Comparison of ENCODE assay signal across 9 cellular contexts in the genomic region with DNA sequence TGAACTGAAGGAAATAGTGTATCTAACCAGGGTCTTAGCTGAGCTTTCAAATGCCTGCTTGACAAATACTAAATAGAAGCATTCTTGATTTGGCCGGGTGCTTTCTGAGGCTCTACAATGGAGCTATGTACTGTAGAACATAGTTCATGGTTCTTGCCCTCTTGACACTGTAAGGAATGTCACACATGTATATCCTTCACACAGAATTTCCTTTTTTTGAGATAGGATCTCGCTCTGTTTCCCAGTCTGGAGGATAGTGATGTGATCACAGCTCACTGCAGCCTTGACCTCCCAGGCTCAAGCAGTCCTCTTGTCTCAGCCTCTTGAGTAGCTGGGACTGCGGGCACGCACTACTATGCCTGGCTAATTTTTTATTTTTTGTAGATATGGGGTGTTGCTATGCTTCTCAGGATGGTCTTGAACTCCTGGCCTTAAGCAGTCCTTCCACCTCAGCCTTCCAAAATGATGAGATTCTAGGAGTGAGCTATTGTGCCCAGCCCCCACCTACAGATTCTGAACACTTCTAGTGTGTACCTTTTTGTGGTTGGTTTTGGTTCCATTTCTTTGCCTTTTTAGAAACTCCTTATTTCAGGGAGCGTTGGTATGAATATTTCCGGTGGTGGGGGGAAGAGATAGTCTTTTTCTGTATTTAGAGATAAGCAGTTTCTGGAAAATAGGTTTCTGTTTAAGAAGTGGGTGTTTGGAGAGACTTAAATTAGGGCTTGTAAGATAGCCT. TPM values are rescaled to one million over a fixed set of nuclear protein-coding genes. Genes with fewer than 3 reads are reported as not detected.
DNase-seq lines count a peak whose midpoint lies in the region; ATAC-seq and TF ChIP-seq lines count a peak whose summit lies in the region.
"Had no signal": no experiment of that assay in that cellular context is flagged by ENCODE, and none has a peak within 500 bp of the region (broad histone marks: within the 10 kb centered on the region; RNA-seq: fewer than 3 reads in every experiment).

No MANE protein-coding gene starts in this region.

- H3K27ac ChIP-seq in left ventricle myocardium inferior (replicated peaks) (peak overlapping the region; percentile 91), muscle layer of colon (ENCODE audit: low read depth, low read length) (peak overlapping the region; percentile 95), vagina (peak overlapping the region; percentile 84)

- no peak for DNase-seq in left ventricle myocardium inferior
- no peak for DNase-seq in Right ventricle myocardium inferior (ENCODE audit: missing footprints)
- DNase-seq in adipocyte (ENCODE audit: low read depth) = no peak
- no peak for DNase-seq in vagina (ENCODE audit: extremely low spot score in 2 of 2)
- no peak for DNase-seq in AML-193 (lab: John Stamatoyannopoulos, UW)
- DNase-seq in NCI-H2227 treated with DMSO at 0.1 percent for 48 hours (lab: John Stamatoyannopoulos, UW) = no peak
- DNase-seq in activated effector memory CD4-positive, alpha-beta T cell treated with Interleukin-2 at 50 U/mL for 16 hours = no peak
- DNase-seq: NCI-H510A treated with DMSO at 0.1 percent for 48 hours had no signal

- TF ChIP-seq CTCF in left ventricle myocardium inferior (IDR thresholded peaks at IDR 0.05; ENCODE audit: borderline replicate concordance) (no peak), vagina (IDR thresholded peaks at IDR 0.05) (no peak)

- H3K9me3 ChIP-seq in left ventricle myocardium inferior (replicated peaks) = no peaks in the 10 kb centered on the region
- H3K9me3 ChIP-seq in adipocyte (ENCODE audit: control insufficient read depth, low read length) = no peaks in the 10 kb centered on the region
- H3K9me3 ChIP-seq in muscle layer of colon (ENCODE audit: low read length) = no peaks in the 10 kb centered on the region
- H3K9me3 ChIP-seq in vagina = no peaks in the 10 kb centered on the region

- H3K4me1 ChIP-seq in left ventricle myocardium inferior (peaks cover 87% of the 10 kb centered on the region), adipocyte (ENCODE audit: control insufficient read depth, insufficient read depth, low read length) (peaks cover 57% of the 10 kb centered on the region), muscle layer of colon (ENCODE audit: insufficient read depth, low read length) (peaks cover 57% of the 10 kb centered on the region), vagina (peaks cover 81% of the 10 kb centered on the region)

- TF ChIP-seq POLR2A in vagina (IDR thresholded peaks at IDR 0.05) = no peak

- intact Hi-C loops in left ventricle myocardium inferior (cut with micrococcal nuclease) = no loop called here
- intact Hi-C loops in Right ventricle myocardium inferior (cut with DNase I) = no loop called here
- intact Hi-C loops in vagina (cut with DNase I) = no loop called here

- H3K27me3 ChIP-seq in left ventricle myocardium inferior (ENCODE audit: low read depth) (no peaks in the 10 kb centered on the region), adipocyte (replicated peaks; ENCODE audit: control insufficient read depth, insufficient read depth, low read length) (no peaks in the 10 kb centered on the region), muscle layer of colon (ENCODE audit: control insufficient read depth in 1 of 2, insufficient read depth in 2 of 2, low read length in 2 of 2) (no peaks in the 10 kb centered on the region), vagina (no peaks in the 10 kb centered on the region)

- peaks cover 16% of the 10 kb centered on the region for H3K36me3 ChIP-seq in left ventricle myocardium inferior
- peaks cover 24% of the 10 kb centered on the region for H3K36me3 ChIP-seq in adipocyte (ENCODE audit: control insufficient read depth, insufficient read depth, low read length, severe bottlenecking)
- H3K36me3 ChIP-seq in muscle layer of colon (ENCODE audit: insufficient read depth, low read length) = peaks cover 29% of the 10 kb centered on the region
- H3K36me3 ChIP-seq in vagina = no peaks in the 10 kb centered on the region

- H3K9ac ChIP-seq in adipocyte (ENCODE audit: low read length) (peak overlapping the region; percentile 27), muscle layer of colon (ENCODE audit: low read length) (no peak overlapping the region)

- no peak for ATAC-seq in Right ventricle myocardium inferior

- H3K4me3 ChIP-seq in left ventricle myocardium inferior (peak overlapping the region; percentile 91), adipocyte (ENCODE audit: low read length) (peak overlapping the region; percentile 94), muscle layer of colon (ENCODE audit: low read depth in 1 of 2, low read length in 2 of 2) (peak overlapping the region in 1 of 2 donors; percentile 97), vagina (peak overlapping the region in 1 of 2 donors; percentile 68)

RNA-seq across cellular contexts. Expression of a gene that starts 4.2 kb away (rescaled TPM):
- 16.7 TPM for total RNA-seq in left ventricle myocardium inferior
- 25.7 TPM for total RNA-seq in Right ventricle myocardium inferior
- total RNA-seq in vagina = 16.9 TPM
